1 cellular context compared by ENCODE assay signal in genomic region chr4:139403457-139403856, GRCh38.
TF ChIP-seq lines count a peak whose summit lies in the region.

No MANE protein-coding gene starts in this region.

TF ChIP-seq in GM23338, 12 proteins besides CTCF, POLR2A, EP300 and RAD21 (continued from another document):
- TF ChIP-seq, protein P1, sequence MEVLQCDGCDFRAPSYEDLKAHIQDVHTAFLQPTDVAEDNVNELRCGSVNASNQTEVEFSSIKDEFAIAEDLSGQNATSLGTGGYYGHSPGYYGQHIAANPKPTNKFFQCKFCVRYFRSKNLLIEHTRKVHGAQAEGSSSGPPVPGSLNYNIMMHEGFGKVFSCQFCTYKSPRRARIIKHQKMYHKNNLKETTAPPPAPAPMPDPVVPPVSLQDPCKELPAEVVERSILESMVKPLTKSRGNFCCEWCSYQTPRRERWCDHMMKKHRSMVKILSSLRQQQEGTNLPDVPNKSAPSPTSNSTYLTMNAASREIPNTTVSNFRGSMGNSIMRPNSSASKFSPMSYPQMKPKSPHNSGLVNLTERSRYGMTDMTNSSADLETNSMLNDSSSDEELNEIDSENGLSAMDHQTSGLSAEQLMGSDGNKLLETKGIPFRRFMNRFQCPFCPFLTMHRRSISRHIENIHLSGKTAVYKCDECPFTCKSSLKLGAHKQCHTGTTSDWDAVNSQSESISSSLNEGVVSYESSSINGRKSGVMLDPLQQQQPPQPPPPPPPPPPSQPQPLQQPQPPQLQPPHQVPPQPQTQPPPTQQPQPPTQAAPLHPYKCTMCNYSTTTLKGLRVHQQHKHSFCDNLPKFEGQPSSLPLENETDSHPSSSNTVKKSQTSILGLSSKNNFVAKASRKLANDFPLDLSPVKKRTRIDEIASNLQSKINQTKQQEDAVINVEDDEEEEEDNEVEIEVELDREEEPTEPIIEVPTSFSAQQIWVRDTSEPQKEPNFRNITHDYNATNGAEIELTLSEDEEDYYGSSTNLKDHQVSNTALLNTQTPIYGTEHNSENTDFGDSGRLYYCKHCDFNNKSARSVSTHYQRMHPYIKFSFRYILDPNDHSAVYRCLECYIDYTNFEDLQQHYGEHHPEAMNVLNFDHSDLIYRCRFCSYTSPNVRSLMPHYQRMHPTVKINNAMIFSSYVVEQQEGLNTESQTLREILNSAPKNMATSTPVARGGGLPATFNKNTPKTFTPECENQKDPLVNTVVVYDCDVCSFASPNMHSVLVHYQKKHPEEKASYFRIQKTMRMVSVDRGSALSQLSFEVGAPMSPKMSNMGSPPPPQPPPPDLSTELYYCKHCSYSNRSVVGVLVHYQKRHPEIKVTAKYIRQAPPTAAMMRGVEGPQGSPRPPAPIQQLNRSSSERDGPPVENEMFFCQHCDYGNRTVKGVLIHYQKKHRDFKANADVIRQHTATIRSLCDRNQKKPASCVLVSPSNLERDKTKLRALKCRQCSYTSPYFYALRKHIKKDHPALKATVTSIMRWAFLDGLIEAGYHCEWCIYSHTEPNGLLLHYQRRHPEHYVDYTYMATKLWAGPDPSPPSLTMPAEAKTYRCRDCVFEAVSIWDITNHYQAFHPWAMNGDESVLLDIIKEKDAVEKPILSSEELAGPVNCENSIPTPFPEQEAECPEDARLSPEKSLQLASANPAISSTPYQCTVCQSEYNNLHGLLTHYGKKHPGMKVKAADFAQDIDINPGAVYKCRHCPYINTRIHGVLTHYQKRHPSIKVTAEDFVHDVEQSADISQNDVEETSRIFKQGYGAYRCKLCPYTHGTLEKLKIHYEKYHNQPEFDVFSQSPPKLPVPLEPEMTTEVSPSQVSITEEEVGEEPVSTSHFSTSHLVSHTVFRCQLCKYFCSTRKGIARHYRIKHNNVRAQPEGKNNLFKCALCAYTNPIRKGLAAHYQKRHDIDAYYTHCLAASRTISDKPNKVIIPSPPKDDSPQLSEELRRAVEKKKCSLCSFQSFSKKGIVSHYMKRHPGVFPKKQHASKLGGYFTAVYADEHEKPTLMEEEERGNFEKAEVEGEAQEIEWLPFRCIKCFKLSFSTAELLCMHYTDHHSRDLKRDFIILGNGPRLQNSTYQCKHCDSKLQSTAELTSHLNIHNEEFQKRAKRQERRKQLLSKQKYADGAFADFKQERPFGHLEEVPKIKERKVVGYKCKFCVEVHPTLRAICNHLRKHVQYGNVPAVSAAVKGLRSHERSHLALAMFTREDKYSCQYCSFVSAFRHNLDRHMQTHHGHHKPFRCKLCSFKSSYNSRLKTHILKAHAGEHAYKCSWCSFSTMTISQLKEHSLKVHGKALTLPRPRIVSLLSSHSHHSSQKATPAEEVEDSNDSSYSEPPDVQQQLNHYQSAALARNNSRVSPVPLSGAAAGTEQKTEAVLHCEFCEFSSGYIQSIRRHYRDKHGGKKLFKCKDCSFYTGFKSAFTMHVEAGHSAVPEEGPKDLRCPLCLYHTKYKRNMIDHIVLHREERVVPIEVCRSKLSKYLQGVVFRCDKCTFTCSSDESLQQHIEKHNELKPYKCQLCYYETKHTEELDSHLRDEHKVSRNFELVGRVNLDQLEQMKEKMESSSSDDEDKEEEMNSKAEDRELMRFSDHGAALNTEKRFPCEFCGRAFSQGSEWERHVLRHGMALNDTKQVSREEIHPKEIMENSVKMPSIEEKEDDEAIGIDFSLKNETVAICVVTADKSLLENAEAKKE (CRISPR knock-in tag; IDR thresholded peaks at IDR 0.05), result no peak
- TF ChIP-seq EZH2phosphoT487 (IDR thresholded peaks at IDR 0.05; ENCODE audit: unreplicated experiment) (no peak), EZH2 (IDR thresholded peaks at IDR 0.05; ENCODE audit: low read depth, unreplicated experiment) (no peak), ZNF331 (CRISPR knock-in tag; IDR thresholded peaks at IDR 0.05; ENCODE audit: low read depth) (no peak), STAT1 (IDR thresholded peaks at IDR 0.05; ENCODE audit: unreplicated experiment) (no peak), POLR2AphosphoS5 (IDR thresholded peaks at IDR 0.05; ENCODE audit: low read depth) (no peak), NANOG (IDR thresholded peaks at IDR 0.05; ENCODE audit: borderline replicate concordance) (no peak), JUNB (IDR thresholded peaks at IDR 0.05; ENCODE audit: unreplicated experiment) (no peak)
- TF ChIP-seq, protein P2, sequence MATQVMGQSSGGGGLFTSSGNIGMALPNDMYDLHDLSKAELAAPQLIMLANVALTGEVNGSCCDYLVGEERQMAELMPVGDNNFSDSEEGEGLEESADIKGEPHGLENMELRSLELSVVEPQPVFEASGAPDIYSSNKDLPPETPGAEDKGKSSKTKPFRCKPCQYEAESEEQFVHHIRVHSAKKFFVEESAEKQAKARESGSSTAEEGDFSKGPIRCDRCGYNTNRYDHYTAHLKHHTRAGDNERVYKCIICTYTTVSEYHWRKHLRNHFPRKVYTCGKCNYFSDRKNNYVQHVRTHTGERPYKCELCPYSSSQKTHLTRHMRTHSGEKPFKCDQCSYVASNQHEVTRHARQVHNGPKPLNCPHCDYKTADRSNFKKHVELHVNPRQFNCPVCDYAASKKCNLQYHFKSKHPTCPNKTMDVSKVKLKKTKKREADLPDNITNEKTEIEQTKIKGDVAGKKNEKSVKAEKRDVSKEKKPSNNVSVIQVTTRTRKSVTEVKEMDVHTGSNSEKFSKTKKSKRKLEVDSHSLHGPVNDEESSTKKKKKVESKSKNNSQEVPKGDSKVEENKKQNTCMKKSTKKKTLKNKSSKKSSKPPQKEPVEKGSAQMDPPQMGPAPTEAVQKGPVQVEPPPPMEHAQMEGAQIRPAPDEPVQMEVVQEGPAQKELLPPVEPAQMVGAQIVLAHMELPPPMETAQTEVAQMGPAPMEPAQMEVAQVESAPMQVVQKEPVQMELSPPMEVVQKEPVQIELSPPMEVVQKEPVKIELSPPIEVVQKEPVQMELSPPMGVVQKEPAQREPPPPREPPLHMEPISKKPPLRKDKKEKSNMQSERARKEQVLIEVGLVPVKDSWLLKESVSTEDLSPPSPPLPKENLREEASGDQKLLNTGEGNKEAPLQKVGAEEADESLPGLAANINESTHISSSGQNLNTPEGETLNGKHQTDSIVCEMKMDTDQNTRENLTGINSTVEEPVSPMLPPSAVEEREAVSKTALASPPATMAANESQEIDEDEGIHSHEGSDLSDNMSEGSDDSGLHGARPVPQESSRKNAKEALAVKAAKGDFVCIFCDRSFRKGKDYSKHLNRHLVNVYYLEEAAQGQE (IDR thresholded peaks at IDR 0.05; ENCODE audit: unreplicated experiment), result no peak
- TF ChIP-seq, protein P3, sequence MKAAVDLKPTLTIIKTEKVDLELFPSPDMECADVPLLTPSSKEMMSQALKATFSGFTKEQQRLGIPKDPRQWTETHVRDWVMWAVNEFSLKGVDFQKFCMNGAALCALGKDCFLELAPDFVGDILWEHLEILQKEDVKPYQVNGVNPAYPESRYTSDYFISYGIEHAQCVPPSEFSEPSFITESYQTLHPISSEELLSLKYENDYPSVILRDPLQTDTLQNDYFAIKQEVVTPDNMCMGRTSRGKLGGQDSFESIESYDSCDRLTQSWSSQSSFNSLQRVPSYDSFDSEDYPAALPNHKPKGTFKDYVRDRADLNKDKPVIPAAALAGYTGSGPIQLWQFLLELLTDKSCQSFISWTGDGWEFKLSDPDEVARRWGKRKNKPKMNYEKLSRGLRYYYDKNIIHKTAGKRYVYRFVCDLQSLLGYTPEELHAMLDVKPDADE (IDR thresholded peaks at IDR 0.05), result no peak
